In genomic region chr5:2465383-2465782, GRCh38 we compare ENCODE assay signal across 13 cellular contexts.
"Had no signal": no experiment of that assay in that cellular context is flagged by ENCODE, and none has a peak within 500 bp of the region (broad histone marks: within the 10 kb centered on the region; RNA-seq: fewer than 3 reads in every experiment).

No MANE protein-coding gene starts in this region.

- DNase-seq: activated B cell treated with CpG ODN at 0.5 μM for 24 hours; activated CD4-positive, alpha-beta T cell treated with anti-CD3 and anti-CD28 coated beads for 4 hours; activated CD8-positive, alpha-beta T cell treated with anti-CD3 and anti-CD28 coated beads for 36 hours; activated naive CD4-positive, alpha-beta T cell treated with anti-CD3 and anti-CD28 coated beads, Interleukin-2, amount 10 ng/mL, durations not matched to agents 7 days and 5 days; activated T-cell treated with anti-CD3 and anti-CD28 coated beads, Interleukin-2, amount 50 U/mL, for 24 hours; hypothalamus; left ventricle myocardium inferior; mammary epithelial cell; retina; spleen; stimulated activated CD4-positive, alpha-beta T cell treated with anti-CD3 and anti-CD28 coated beads, Interleukin-4, amount 100 ng/mL, for 4 hours; testis had no signal

- ATAC-seq: activated CD8-positive, alpha-beta T cell treated with anti-CD3 and anti-CD28 coated beads for 36 hours; stimulated activated memory B cell treated with anti-CD40 and anti-IgM and Interleukin-4, amounts not matched to agents 10 μg/mL and 1 μg/mL and 100 μg/mL, for 72 hours had no signal
